ENCODE assay signal across 26 cellular contexts in the genomic region with DNA sequence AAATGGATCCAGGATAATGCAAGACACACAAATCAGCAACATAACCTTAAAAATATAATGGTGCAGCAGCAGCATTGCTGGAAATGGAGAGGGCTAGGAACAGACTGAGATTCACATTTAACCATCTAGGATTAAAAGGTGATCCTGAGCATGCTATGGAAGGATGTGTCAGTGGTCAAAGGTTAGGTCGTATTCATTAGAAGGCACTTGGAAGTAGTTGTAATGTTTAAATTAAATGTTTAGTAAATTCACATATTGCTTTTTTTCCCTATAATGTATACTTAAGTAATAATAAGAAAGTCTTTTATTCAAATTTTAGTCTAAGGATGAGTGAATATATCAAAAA.
"Had no signal": no experiment of that assay in that cellular context is flagged by ENCODE, and none has a peak within 500 bp of the region (broad histone marks: within the 10 kb centered on the region; RNA-seq: fewer than 3 reads in every experiment).

No MANE protein-coding gene starts in this region.

- H3K4me3 Mint-ChIP-seq: activated B cell treated with CpG ODN at 0.5 μM for 24 hours; activated CD4-positive, alpha-beta T cell treated with anti-CD3 and anti-CD28 coated beads for 36 hours; activated naive CD8-positive, alpha-beta T cell treated with anti-CD3 and anti-CD28 coated beads for 36 hours; dendritic cell treated with granulocyte-macrophage colony-stimulating factor and Interleukin-4, amounts not matched to agents 40 ng/mL and 50 ng/mL, for 4 days; mesothelial cell of epicardium; natural killer cell; T-helper 17 cell had no signal

- H3K4me3 ChIP-seq: sigmoid colon, testis, upper lobe of left lung had no signal

- ATAC-seq: activated CD4-positive, alpha-beta T cell treated with anti-CD3 and anti-CD28 coated beads for 36 hours; esophagus mucosa; left colon; natural killer cell; T-helper 17 cell had no signal

- H3K27me3 ChIP-seq: sigmoid colon, testis, upper lobe of left lung had no signal

- H3K36me3 ChIP-seq: sigmoid colon, upper lobe of left lung had no signal

- H3K36me3 Mint-ChIP-seq: activated naive CD8-positive, alpha-beta T cell treated with anti-CD3 and anti-CD28 coated beads for 36 hours; natural killer cell had no signal

- DNase-seq: activated B cell treated with CpG ODN at 0.5 μM for 24 hours; activated CD4-positive, alpha-beta T cell treated with anti-CD3 and anti-CD28 coated beads for 36 hours; activated CD4-positive, alpha-beta T cell treated with anti-CD3 and anti-CD28 coated beads, Interleukin-2, amount 50 U/mL, for 4 hours; activated CD8-positive, alpha-beta memory T cell treated with anti-CD3 and anti-CD28 coated beads, Interleukin-2, amount 50 U/mL, for 48 hours; activated naive CD4-positive, alpha-beta T cell treated with Interleukin-2 at 50 U/mL for 16 hours; activated naive CD8-positive, alpha-beta T cell treated with anti-CD3 and anti-CD28 coated beads for 36 hours; activated T-cell treated with anti-CD3 and anti-CD28 coated beads, Interleukin-2, amount 50 U/mL, for 48 hours; effector CD8-positive, alpha-beta T cell; foreskin melanocyte; glutamatergic neuron; islet precursor cell; left colon; natural killer cell; nucleus accumbens; sigmoid colon; stimulated activated CD4-positive, alpha-beta T cell treated with anti-CD3 and anti-CD28 coated beads, Interleukin-2, amount 100 ng/mL, for 48 hours; stimulated activated CD8-positive, alpha-beta memory T cell treated with anti-CD3 and anti-CD28 coated beads, Interleukin-4, amount 100 ng/mL, for 48 hours; stimulated activated naive CD4-positive, alpha-beta T cell; SW 1271; T-helper 17 cell; testis; upper lobe of left lung had no signal

- H3K27ac Mint-ChIP-seq: activated B cell treated with CpG ODN at 0.5 μM for 24 hours; activated CD4-positive, alpha-beta T cell treated with anti-CD3 and anti-CD28 coated beads for 36 hours; activated naive CD8-positive, alpha-beta T cell treated with anti-CD3 and anti-CD28 coated beads for 36 hours; dendritic cell treated with granulocyte-macrophage colony-stimulating factor and Interleukin-4, amounts not matched to agents 40 ng/mL and 50 ng/mL, for 4 days; mesothelial cell of epicardium; natural killer cell; T-helper 17 cell had no signal

- H3K4me1 ChIP-seq: parathyroid adenoma, testis, upper lobe of left lung had no signal

- H3K27ac ChIP-seq: parathyroid adenoma, sigmoid colon, testis, upper lobe of left lung had no signal

- H3K9me3 Mint-ChIP-seq: dendritic cell treated with granulocyte-macrophage colony-stimulating factor and Interleukin-4, amounts not matched to agents 40 ng/mL and 50 ng/mL, for 4 days had no signal

- H3K9me3 ChIP-seq: sigmoid colon, testis, upper lobe of left lung had no signal

- H3K4me1 Mint-ChIP-seq: activated B cell treated with CpG ODN at 0.5 μM for 24 hours; activated CD4-positive, alpha-beta T cell treated with anti-CD3 and anti-CD28 coated beads for 36 hours; activated naive CD8-positive, alpha-beta T cell treated with anti-CD3 and anti-CD28 coated beads for 36 hours; natural killer cell had no signal

- H3K27me3 Mint-ChIP-seq: activated B cell treated with CpG ODN at 0.5 μM for 24 hours; activated CD4-positive, alpha-beta T cell treated with anti-CD3 and anti-CD28 coated beads for 36 hours; dendritic cell treated with granulocyte-macrophage colony-stimulating factor and Interleukin-4, amounts not matched to agents 40 ng/mL and 50 ng/mL, for 4 days had no signal
